ENCODE assay signal across 12 cellular contexts in the genomic region with DNA sequence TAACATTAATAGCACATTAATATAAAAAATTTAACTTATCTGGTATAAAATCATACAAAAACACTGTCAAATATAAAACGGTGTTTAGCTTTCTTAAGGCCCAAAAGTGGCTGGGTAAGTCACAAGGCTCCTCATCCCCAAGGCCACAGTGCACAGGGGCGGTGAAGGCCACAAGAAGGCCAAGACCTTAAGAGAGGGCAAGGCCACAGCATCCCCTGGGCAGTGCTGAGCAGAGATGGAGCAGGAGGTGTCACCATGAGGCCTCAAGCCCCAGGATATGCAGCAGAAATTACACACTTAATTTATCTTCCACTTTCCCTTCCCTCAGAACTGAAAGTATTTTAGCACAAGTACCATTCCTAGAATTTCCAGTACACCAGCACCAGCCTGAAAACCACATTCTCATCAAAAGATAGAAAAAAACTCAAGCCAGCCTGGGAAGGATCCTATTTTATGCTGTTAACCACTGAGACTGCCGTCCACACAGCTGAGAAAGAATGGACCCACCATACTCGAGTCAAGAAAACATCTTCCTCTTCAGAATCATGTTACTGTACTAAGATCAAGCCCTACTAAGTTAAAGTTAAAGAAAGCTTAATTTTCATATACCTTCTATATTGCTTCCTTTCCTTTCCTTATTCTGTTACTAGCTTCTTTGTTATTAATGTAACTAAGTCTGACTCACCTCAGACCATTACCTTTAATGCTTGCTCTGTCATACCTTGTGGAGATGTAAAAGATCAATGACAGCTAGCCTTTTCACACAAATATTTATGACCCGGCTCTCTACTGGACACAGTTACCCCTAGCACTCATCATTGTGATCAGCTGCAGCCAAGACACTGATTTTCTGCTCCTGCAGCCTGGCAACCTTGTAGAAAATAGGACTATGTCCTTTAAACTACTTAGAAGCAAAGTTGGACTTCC. TPM values are rescaled to one million over a fixed set of nuclear protein-coding genes. Genes with fewer than 3 reads are reported as not detected.
DNase-seq lines count a peak whose midpoint lies in the region; ATAC-seq and TF ChIP-seq lines count a peak whose summit lies in the region.
"Had no signal": no experiment of that assay in that cellular context is flagged by ENCODE, and none has a peak within 500 bp of the region (broad histone marks: within the 10 kb centered on the region; RNA-seq: fewer than 3 reads in every experiment).

No MANE protein-coding gene starts in this region.

- no peaks in the 10 kb centered on the region for H3K36me3 Mint-ChIP-seq in mesothelial cell of epicardium

- H3K4me1 ChIP-seq in vagina, result peaks cover 33% of the 10 kb centered on the region
- no peaks in the 10 kb centered on the region for H3K4me1 ChIP-seq in BE2C

- no peaks in the 10 kb centered on the region for H3K36me3 ChIP-seq in vagina
- no peaks in the 10 kb centered on the region for H3K36me3 ChIP-seq in BE2C

- DNase-seq in Right ventricle myocardium superior, result peak; percentile 41
- DNase-seq in Right ventricle myocardium inferior (ENCODE audit: missing footprints), result no peak
- DNase-seq in epithelial cell of esophagus (ENCODE audit: low read depth), result peak; percentile 45
- DNase-seq in mesothelial cell of epicardium (ENCODE audit: low spot score in 2 of 2, unreplicated experiment in 2 of 2), result no peak
- DNase-seq in vagina (ENCODE audit: extremely low spot score in 2 of 2), result no peak
- DNase-seq in BE2C, result no peak
- DNase-seq: ACHN; activated CD4-positive, CD25-positive, alpha-beta regulatory T cell treated with anti-CD3 and anti-CD28 coated beads, Interleukin-2, amount 50 U/mL, for 72 hours; activated gamma-delta T cell treated with Interleukin-2 at 50 U/mL for 16 hours; NCI-H2081 treated with DMSO at 0.1 percent for 48 hours had no signal

- no peak for TF ChIP-seq CTCF in epithelial cell of esophagus (IDR thresholded peaks at IDR 0.05; ENCODE audit: insufficient read depth, low read depth, low read length, missing control alignments)
- no peak for TF ChIP-seq CTCF in mesothelial cell of epicardium (IDR thresholded peaks at IDR 0.05; ENCODE audit: unreplicated experiment)
- TF ChIP-seq CTCF in vagina (IDR thresholded peaks at IDR 0.05), result no peak
- no peak for TF ChIP-seq CTCF in BE2C (IDR thresholded peaks at IDR 0.05; ENCODE audit: low read depth, low read length)

- H3K9me3 ChIP-seq in vagina, result no peaks in the 10 kb centered on the region
- no peaks in the 10 kb centered on the region for H3K9me3 ChIP-seq in BE2C

- peak overlapping the region; percentile 80 for H3K27ac Mint-ChIP-seq in mesothelial cell of epicardium

- no peaks in the 10 kb centered on the region for H3K27me3 ChIP-seq in vagina
- H3K27me3 ChIP-seq in BE2C, result no peaks in the 10 kb centered on the region

- peaks cover 4% of the 10 kb centered on the region for H3K9me3 Mint-ChIP-seq in mesothelial cell of epicardium

- no peak for TF ChIP-seq POLR2A in vagina (IDR thresholded peaks at IDR 0.05)

- H3K4me3 Mint-ChIP-seq in mesothelial cell of epicardium, result peak overlapping the region; percentile 1

- peaks cover 37% of the 10 kb centered on the region for H3K4me1 Mint-ChIP-seq in mesothelial cell of epicardium

- ATAC-seq in Right ventricle myocardium superior (ENCODE audit: poor library complexity) (peak; percentile 38), Right ventricle myocardium inferior (no peak), GM19397 (IDR thresholded peaks at IDR 0.05; ENCODE audit: unreplicated experiment) (no peak), HG03280 (IDR thresholded peaks at IDR 0.05; ENCODE audit: unreplicated experiment) (no peak)

- intact Hi-C loops in Right ventricle myocardium superior (cut with DNase I), result no loop called here
- intact Hi-C loops in Right ventricle myocardium inferior (cut with DNase I), result no loop called here
- intact Hi-C loops in vagina (cut with DNase I), result no loop called here

- H3K4me3 ChIP-seq in epithelial cell of esophagus (ENCODE audit: low read length), result no peak overlapping the region
- no peak overlapping the region for H3K4me3 ChIP-seq in vagina
- no peak overlapping the region for H3K4me3 ChIP-seq in BE2C (ENCODE audit: low read depth, low read length)

- H3K27me3 Mint-ChIP-seq in mesothelial cell of epicardium (ENCODE audit: low read depth), result no peaks in the 10 kb centered on the region

- peak overlapping the region; percentile 10 for H3K27ac ChIP-seq in vagina

RNA-seq across cellular contexts. Expression of gene FMO1, which starts 26.4 kb away (rescaled TPM):
- 0.54 TPM for total RNA-seq in Right ventricle myocardium superior
- 0.35 TPM for total RNA-seq in Right ventricle myocardium inferior
- total RNA-seq in mesothelial cell of epicardium, result 0.23 TPM in 1 of 3 replicates, not detected in the others
- 6.4 TPM for total RNA-seq in vagina
- polyA plus RNA-seq in BE2C (2012; ENCODE audit: insufficient read depth, insufficient read length, low read depth), result not detected

RNA-seq across cellular contexts. Expression of gene FMO2, which starts 36.8 kb away (rescaled TPM):
- total RNA-seq in Right ventricle myocardium superior (59.2 TPM), Right ventricle myocardium inferior (59.4 TPM), mesothelial cell of epicardium (not detected in 3 replicates), vagina (14.0 TPM)
- not detected for polyA plus RNA-seq in BE2C (2012; ENCODE audit: insufficient read depth, insufficient read length, low read depth)

Comparison
In these comparisons a context has a peak if more than half of its experiments do, and no peak if none do; other contexts are left out.
1. DNase-seq: peak in Right ventricle myocardium superior (single experiment) and epithelial cell of esophagus (single experiment); none in Right ventricle myocardium inferior (single experiment), mesothelial cell of epicardium (0 of 2), vagina (0 of 2) and BE2C (single experiment).
2. RNA of gene FMO2, which starts 36.8 kb away (total RNA-seq): 59.4 TPM in Right ventricle myocardium inferior (single experiment), 59.2 TPM in Right ventricle myocardium superior (single experiment) and 14.0 TPM in vagina (single experiment); not detected in mesothelial cell of epicardium; every median in the first group is over 10 times any median in the second.